10 cellular contexts compared by ENCODE assay signal in genomic region chrX:50814701-50815476, GRCh38. TPM values are rescaled to one million over a fixed set of nuclear protein-coding genes. Genes with fewer than 3 reads are reported as not detected.
A peak's percentile ranks its signal among the peaks of the same experiment; 100 is the strongest.
DNase-seq lines count a peak whose midpoint lies in the region; ATAC-seq, FAIRE-seq and TF ChIP-seq lines count a peak whose summit lies in the region.
"Had no signal": no experiment of that assay in that cellular context is flagged by ENCODE, and none has a peak within 500 bp of the region (broad histone marks: within the 10 kb centered on the region; RNA-seq: fewer than 3 reads in every experiment).

No MANE protein-coding gene starts in this region.

- peak overlapping the region; percentile 94 for H3K27ac Mint-ChIP-seq in mesothelial cell of epicardium

- TF ChIP-seq CTCF in epithelial cell of proximal tubule (conservative IDR thresholded peaks at IDR 0.05; ENCODE audit: low read depth, low read length) = no peak
- TF ChIP-seq CTCF in mesothelial cell of epicardium (IDR thresholded peaks at IDR 0.05; ENCODE audit: unreplicated experiment) = no peak

- H3K9me3 Mint-ChIP-seq in mesothelial cell of epicardium = peaks cover 10% of the 10 kb centered on the region

- H3K36me3 Mint-ChIP-seq in mesothelial cell of epicardium = no peaks in the 10 kb centered on the region

- ATAC-seq in GM21619 (IDR thresholded peaks at IDR 0.05; ENCODE audit: unreplicated experiment) = no peak
- no peak for ATAC-seq in HG03378 (IDR thresholded peaks at IDR 0.05; ENCODE audit: unreplicated experiment)

- peak overlapping the region; percentile 74 for H3K4me3 ChIP-seq in epithelial cell of proximal tubule (ENCODE audit: low read depth, low read length)

- DNase-seq in RCC 7860 (ENCODE audit: low spot score) = peak; percentile 10
- DNase-seq in epithelial cell of proximal tubule (ENCODE audit: low read depth) = no peak
- DNase-seq in mesothelial cell of epicardium (ENCODE audit: low spot score in 2 of 2, unreplicated experiment in 2 of 2) = no peak
- DNase-seq in UCSD-AML1 (lab: John Stamatoyannopoulos, UW; ENCODE audit: unreplicated experiment) = no peak
- DNase-seq in SIG-M5 treated with dmso at 0.1 percent for 504 hours (lab: John Stamatoyannopoulos, UW; ENCODE audit: unreplicated experiment) = no peak
- DNase-seq: MG63 had no signal

- H3K4me1 Mint-ChIP-seq in mesothelial cell of epicardium = peaks cover 40% of the 10 kb centered on the region

- H3K27ac ChIP-seq in temporal lobe (ENCODE audit: low read depth, low read length) = peak overlapping the region; percentile 97

- H3K27me3 Mint-ChIP-seq in mesothelial cell of epicardium (ENCODE audit: low read depth) = no peaks in the 10 kb centered on the region

- FAIRE-seq in RCC 7860 (lab: Jason Lieb, UNC) = no peak
- FAIRE-seq: keratinocyte had no signal

- peak overlapping the region; percentile 83 for H3K4me3 Mint-ChIP-seq in mesothelial cell of epicardium

RNA-seq across cellular contexts. Expression of gene SHROOM4, which starts 0.9 kb away (rescaled TPM):
- total RNA-seq in epithelial cell of proximal tubule (3.2 and 4.2 TPM in 2 replicates), mesothelial cell of epicardium (15.1 to 15.4 TPM (median 15.4 TPM) in 3 replicates), temporal lobe (2.0 TPM)
